9 cellular contexts compared by ENCODE assay signal in genomic region chr20:49278036-49278816, GRCh38. TPM values are rescaled to one million over a fixed set of nuclear protein-coding genes. Genes with fewer than 3 reads are reported as not detected.
DNase-seq lines count a peak whose midpoint lies in the region; ATAC-seq, FAIRE-seq and TF ChIP-seq lines count a peak whose summit lies in the region.
"Had no signal": no experiment of that assay in that cellular context is flagged by ENCODE, and none has a peak within 500 bp of the region (broad histone marks: within the 10 kb centered on the region; RNA-seq: fewer than 3 reads in every experiment).

Gene ZNFX1, minus strand, starts transcription at chr20:49278057. Its CDS starts 2,218 bp downstream, at chr20:49275839.

- peak; percentile 87 for ATAC-seq in HG03432 (IDR thresholded peaks at IDR 0.05; ENCODE audit: unreplicated experiment)

- peaks cover 33 to 36% of the 10 kb centered on the region in 2 donors for H3K36me3 ChIP-seq in kidney (ENCODE audit: control insufficient read depth in 1 of 2, insufficient read depth in 2 of 2, low read length in 2 of 2)

- no peak for FAIRE-seq in kidney (lab: Jason Lieb, UNC)
- FAIRE-seq: islet of Langerhans had no signal

- peak within 1 kb of the TSS; percentile 94 to 100 for H3K4me3 ChIP-seq in kidney (ENCODE audit: low read length in 2 of 2)

- TF ChIP-seq POLR2A in GM19099 (IDR thresholded peaks at IDR 0.05; ENCODE audit: extremely low read depth, insufficient read length, low read depth) = peak; percentile 100

- H3K27ac ChIP-seq in kidney (ENCODE audit: low read depth in 2 of 2, low read length in 2 of 2) = peak within 1 kb of the TSS; percentile 97 to 98

- peaks cover 16 to 24% of the 10 kb centered on the region in 2 donors for H3K4me1 ChIP-seq in kidney (ENCODE audit: control insufficient read depth in 1 of 2, insufficient read depth in 1 of 2, low read depth in 1 of 2, low read length in 2 of 2)

- peaks cover 4 to 23% of the 10 kb centered on the region in 2 donors for H3K9me3 ChIP-seq in kidney (ENCODE audit: control insufficient read depth in 1 of 2, low read length in 2 of 2)

- intact Hi-C loops in kidney (cut with DNase I) = no loop called here

- DNase-seq in AG20443 (ENCODE audit: low spot score) = peak; percentile 98
- DNase-seq in NCI-H510A (lab: John Stamatoyannopoulos, UW) = peak; percentile 92
- DNase-seq in activated CD4-positive, alpha-beta T cell treated with anti-CD3 and anti-CD28 coated beads for 1 hour = peak; percentile 97
- peak; percentile 97 for DNase-seq in cerebellum (ENCODE audit: low spot score)
- peak; percentile 100 for DNase-seq in kidney
- DNase-seq in stimulated activated CD4-positive, alpha-beta T cell treated with anti-CD3 and anti-CD28 coated beads, Interleukin-15, amount 100 ng/mL, for 24 hours = peak; percentile 99

- peak within 1 kb of the TSS; percentile 84 to 99 for H3K9ac ChIP-seq in kidney (ENCODE audit: low read length in 2 of 2)

- peak; percentile 2 for TF ChIP-seq CTCF in kidney (IDR thresholded peaks at IDR 0.05; ENCODE audit: borderline replicate concordance, extremely low read depth, insufficient read depth)

RNA-seq across cellular contexts. Expression of gene ZNFX1, which starts in this region (rescaled TPM):
- total RNA-seq in cerebellum = 12.8 TPM
- total RNA-seq in kidney = 44.0 TPM
- polyA plus RNA-seq in kidney (ENCODE audit: insufficient read depth, low read depth, low replicate concordance) = 8.0 TPM

Comparison
In these comparisons a context has a peak if more than half of its experiments do, and no peak if none do; other contexts are left out.
1. Peak in every context shown above with its lines: DNase-seq, ATAC-seq, H3K4me3 ChIP-seq and H3K27ac ChIP-seq.